ENCODE assay signal across 8 cellular contexts in the genomic region with DNA sequence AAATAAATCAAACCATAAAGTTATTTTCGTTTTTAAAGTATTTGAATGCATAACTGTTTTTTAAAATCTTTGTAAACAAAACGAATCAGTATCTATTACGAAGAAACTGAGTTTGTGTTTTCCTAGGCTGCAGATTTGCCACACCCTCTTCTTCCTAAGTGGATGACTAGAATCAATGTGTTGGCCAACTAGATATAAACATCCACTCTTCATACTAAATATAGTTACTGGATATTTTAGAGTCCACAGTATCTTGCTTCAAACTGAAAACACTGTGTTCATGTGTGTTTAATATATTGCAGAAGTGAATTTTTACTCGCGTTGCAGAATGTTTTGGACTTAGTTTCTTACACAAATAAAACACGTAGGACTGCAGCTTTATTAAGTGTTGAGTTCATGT.
DNase-seq lines count a peak whose midpoint lies in the region; ATAC-seq and TF ChIP-seq lines count a peak whose summit lies in the region.

No MANE protein-coding gene starts in this region.

- H3K4me1 ChIP-seq in ACC112 (ENCODE audit: control insufficient read depth, insufficient read depth, low read length, unreplicated experiment), result peaks cover 9% of the 10 kb centered on the region
- peaks cover 2% of the 10 kb centered on the region in 2 donors for H3K4me1 ChIP-seq in mucosa of rectum (ENCODE audit: control insufficient read depth in 2 of 2, insufficient read depth in 2 of 2, low read length in 2 of 2)

- ATAC-seq in central memory CD8-positive, alpha-beta T cell (replicated peaks; ENCODE audit: extremely low read depth, poor library complexity, severe bottlenecking), result no peak
- ATAC-seq in HG03108 (IDR thresholded peaks at IDR 0.05; ENCODE audit: unreplicated experiment) (no peak), GM21717 (IDR thresholded peaks at IDR 0.05; ENCODE audit: unreplicated experiment) (no peak)

- H3K36me3 ChIP-seq in ACC112 (ENCODE audit: insufficient read depth, low read length) (no peaks in the 10 kb centered on the region), mucosa of rectum (ENCODE audit: control insufficient read depth in 2 of 2, insufficient read depth in 2 of 2, low read length in 2 of 2) (no peaks in the 10 kb centered on the region)

- H3K27me3 Mint-ChIP-seq in central memory CD8-positive, alpha-beta T cell, result no peaks in the 10 kb centered on the region

- DNase-seq in HFF-Myc (ENCODE audit: extremely low read depth, low read depth), result no peak
- no peak for DNase-seq in central memory CD8-positive, alpha-beta T cell (ENCODE audit: low spot score in 2 of 2)
- DNase-seq in ureter (ENCODE audit: low spot score), result no peak
- DNase-seq in NCI-H1092 (lab: John Stamatoyannopoulos, UW), result no peak

- H3K4me3 ChIP-seq in ACC112 (ENCODE audit: low read depth, low read length) (peak overlapping the region; percentile 96), HFF-Myc (replicated peaks; ENCODE audit: low read depth, low read length) (peak overlapping the region; percentile 60), mucosa of rectum (ENCODE audit: low read length in 2 of 2) (peak overlapping the region; percentile 83 to 95)

- no peak for TF ChIP-seq CTCF in HFF-Myc (IDR thresholded peaks at IDR 0.05; ENCODE audit: low read depth, low read length, missing control alignments)

- peak overlapping the region; percentile 72 for H3K4me3 Mint-ChIP-seq in central memory CD8-positive, alpha-beta T cell

- no peaks in the 10 kb centered on the region for H3K9me3 ChIP-seq in mucosa of rectum (ENCODE audit: control insufficient read depth in 2 of 2, low read length in 2 of 2)

- H3K9ac ChIP-seq in mucosa of rectum (ENCODE audit: low read depth in 1 of 2, low read length in 2 of 2), result no peak overlapping the region

- no peaks in the 10 kb centered on the region for H3K9me3 Mint-ChIP-seq in central memory CD8-positive, alpha-beta T cell

- peaks cover 6% of the 10 kb centered on the region for H3K36me3 Mint-ChIP-seq in central memory CD8-positive, alpha-beta T cell (ENCODE audit: insufficient read depth)

- H3K27ac Mint-ChIP-seq in central memory CD8-positive, alpha-beta T cell (ENCODE audit: low read depth), result peak overlapping the region; percentile 95

- H3K27ac ChIP-seq in ACC112 (ENCODE audit: low read depth, low read length) (no peak overlapping the region), mucosa of rectum (ENCODE audit: low read depth in 2 of 2, low read length in 2 of 2) (peak overlapping the region in 1 of 2 donors; percentile 99)

- H3K27me3 ChIP-seq in ACC112 (ENCODE audit: insufficient read depth, low read length), result no peaks in the 10 kb centered on the region
- H3K27me3 ChIP-seq in mucosa of rectum (ENCODE audit: control insufficient read depth in 2 of 2, insufficient read depth in 2 of 2, low read length in 2 of 2), result no peaks in the 10 kb centered on the region

- no peaks in the 10 kb centered on the region for H3K79me2 ChIP-seq in ACC112 (ENCODE audit: control insufficient read depth, insufficient read depth, low read length, unreplicated experiment)

- H3K4me1 Mint-ChIP-seq in central memory CD8-positive, alpha-beta T cell, result peaks cover 12% of the 10 kb centered on the region

- H2AFZ ChIP-seq in ACC112 (ENCODE audit: low read length, unreplicated experiment), result peak overlapping the region; percentile 96
